14 cellular contexts compared by ENCODE assay signal in the genomic region with DNA sequence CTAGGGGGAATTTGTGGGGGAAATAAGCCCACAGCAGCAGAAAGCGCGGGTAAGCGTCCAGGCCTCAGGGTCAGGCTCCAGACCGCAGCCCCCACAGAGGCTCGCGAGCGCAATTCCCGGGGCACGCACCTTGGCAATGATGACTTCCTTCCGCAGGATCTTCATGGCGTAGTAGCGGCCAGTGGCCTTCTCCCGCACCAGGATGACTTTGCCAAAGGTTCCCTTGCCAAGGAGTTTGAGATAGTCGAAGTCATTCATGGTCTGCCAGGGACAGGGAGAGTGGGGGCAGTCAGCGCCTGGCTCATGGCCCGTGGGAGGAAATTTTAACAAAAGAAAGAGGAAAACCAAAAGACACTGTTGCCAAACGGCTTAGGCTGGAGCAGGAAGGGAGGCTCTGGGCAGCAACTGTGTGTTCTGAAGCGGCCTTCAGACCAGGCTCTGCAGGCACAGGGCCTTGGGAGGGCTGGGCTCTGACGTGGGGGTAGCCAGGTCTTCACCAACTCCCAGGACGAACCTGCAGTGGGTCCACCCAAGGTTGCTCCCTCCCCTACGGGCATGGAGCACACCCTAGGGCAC. TPM values are rescaled to one million over a fixed set of nuclear protein-coding genes. Genes with fewer than 3 reads are reported as not detected.
DNase-seq lines count a peak whose midpoint lies in the region; ATAC-seq, FAIRE-seq and TF ChIP-seq lines count a peak whose summit lies in the region.
"Had no signal": no experiment of that assay in that cellular context is flagged by ENCODE, and none has a peak within 500 bp of the region (broad histone marks: within the 10 kb centered on the region; RNA-seq: fewer than 3 reads in every experiment).

No MANE protein-coding gene starts in this region.

- intact Hi-C loops in testis (cut with DNase I; ENCODE audit: low total_unique reads) = no loop called here

- peaks cover 6% of the 10 kb centered on the region for H3K27me3 Mint-ChIP-seq in glutamatergic neuron (ENCODE audit: unreplicated experiment)
- H3K27me3 Mint-ChIP-seq: activated naive CD8-positive, alpha-beta T cell had no signal

- peaks cover 5% of the 10 kb centered on the region for H3K9me3 Mint-ChIP-seq in glutamatergic neuron (ENCODE audit: unreplicated experiment)

- DNase-seq in astrocyte of the hippocampus (ENCODE audit: low read depth, low spot score) = peak; percentile 83
- DNase-seq in frontal cortex (ENCODE audit: low spot score in 2 of 2) = peak; percentile 78 to 79
- DNase-seq in middle frontal gyrus (ENCODE audit: extremely low spot score, low spot score) = peak; percentile 79
- peak; percentile 93 for DNase-seq in testis
- DNase-seq in glutamatergic neuron = no peak
- DNase-seq in A172 (ENCODE audit: low spot score) = no peak
- DNase-seq: NCI-H526, pancreas, SHP77 had no signal

- H3K27me3 ChIP-seq in testis = no peaks in the 10 kb centered on the region
- H3K27me3 ChIP-seq: pancreas had no signal

- WGBS in testis, 2 donors = 27 to 62% methylated on average over 17 of the region's 21 CpGs

- H3K4me3 ChIP-seq in testis = no peak overlapping the region
- H3K4me3 ChIP-seq: pancreas had no signal

- TF ChIP-seq CTCF in testis (IDR thresholded peaks at IDR 0.05) = no peak
- TF ChIP-seq CTCF in glutamatergic neuron (IDR thresholded peaks at IDR 0.05; ENCODE audit: partially characterized antibody, unreplicated experiment) = no peak

- H3K27ac Mint-ChIP-seq in glutamatergic neuron (ENCODE audit: unreplicated experiment) = no peak overlapping the region
- H3K27ac Mint-ChIP-seq: activated naive CD8-positive, alpha-beta T cell had no signal

- H3K4me1 Mint-ChIP-seq in glutamatergic neuron (ENCODE audit: low read depth, unreplicated experiment) = peaks cover 3% of the 10 kb centered on the region

- no peak overlapping the region for H3K4me3 Mint-ChIP-seq in glutamatergic neuron (ENCODE audit: unreplicated experiment)
- H3K4me3 Mint-ChIP-seq: activated naive CD8-positive, alpha-beta T cell had no signal

- H3K27ac ChIP-seq in testis = peak overlapping the region; percentile 34 to 57
- H3K27ac ChIP-seq: pancreas had no signal

- H3K9me3 ChIP-seq in testis = no peaks in the 10 kb centered on the region
- H3K9me3 ChIP-seq: pancreas had no signal

- no peaks in the 10 kb centered on the region for H3K36me3 Mint-ChIP-seq in glutamatergic neuron (ENCODE audit: unreplicated experiment)

- FAIRE-seq in frontal cortex (lab: Jason Lieb, UNC) = peak; percentile 8
- FAIRE-seq: keratinocyte, pancreas had no signal

- peaks cover 33% of the 10 kb centered on the region for H3K4me1 ChIP-seq in testis
- H3K4me1 ChIP-seq: pancreas had no signal

- no peaks in the 10 kb centered on the region for H3K36me3 ChIP-seq in testis (ENCODE audit: low read depth, missing control alignments)

- ATAC-seq in HG03045 (IDR thresholded peaks at IDR 0.05; ENCODE audit: unreplicated experiment) = no peak
- ATAC-seq in HG03442 (IDR thresholded peaks at IDR 0.05; ENCODE audit: unreplicated experiment) = no peak

- TF ChIP-seq POLR2A in testis (IDR thresholded peaks at IDR 0.05) = no peak

RNA-seq across cellular contexts. Expression of a gene that starts 15.4 kb away (rescaled TPM):
- total RNA-seq in frontal cortex = 0.41 TPM
- total RNA-seq in testis = 1 to 10 TPM; 1.2 to 2.3 TPM
- 0.74 TPM for polyA plus RNA-seq in testis (ENCODE audit: insufficient read depth, low read depth, low replicate concordance)
- 2.3 TPM for total RNA-seq in glutamatergic neuron (ENCODE audit: unreplicated experiment)
- total RNA-seq in A172 (2014; rRNA removed; shearing (Covaris generic)) = not detected in 2 replicates

RNA-seq across cellular contexts. Expression of a gene that starts 23.7 kb away (rescaled TPM):
- total RNA-seq in frontal cortex (37.5 TPM), testis (under 1 TPM; 0.50 to 0.71 TPM), glutamatergic neuron (ENCODE audit: unreplicated experiment) (19.5 TPM)
- 0.30 TPM for polyA plus RNA-seq in testis (ENCODE audit: insufficient read depth, low read depth, low replicate concordance)
- total RNA-seq in A172 (2014; rRNA removed; shearing (Covaris generic)) = 0.29 TPM in 1 of 2 replicates, not detected in the other
- total RNA-seq: pancreas, subcutaneous adipose tissue had no signal
- polyA plus RNA-seq: keratinocyte had no signal

RNA-seq across cellular contexts. Expression of a gene that starts 43.2 kb away (rescaled TPM):
- 34.6 TPM for total RNA-seq in frontal cortex
- 100 to 1,000 TPM; 195 to 229 TPM for total RNA-seq in testis
- 154 TPM for polyA plus RNA-seq in testis (ENCODE audit: insufficient read depth, low read depth, low replicate concordance)
- total RNA-seq in glutamatergic neuron (ENCODE audit: unreplicated experiment) = 197 TPM
- total RNA-seq in A172 (2014; rRNA removed; shearing (Covaris generic)) = 76.5 and 78.4 TPM in 2 replicates

RNA-seq across cellular contexts. Expression of a gene that starts 50.7 kb away (rescaled TPM):
- 31.4 TPM for total RNA-seq in frontal cortex
- 10 to 100 TPM; 23.8 to 35.0 TPM for total RNA-seq in testis
- polyA plus RNA-seq in testis (ENCODE audit: insufficient read depth, low read depth, low replicate concordance) = 23.1 TPM
- total RNA-seq in glutamatergic neuron (ENCODE audit: unreplicated experiment) = 66.9 TPM
- 6.2 and 12.1 TPM in 2 replicates for total RNA-seq in A172 (2014; rRNA removed; shearing (Covaris generic))

Comparison
In these comparisons a context has a peak if more than half of its experiments do, and no peak if none do; other contexts are left out.
1. DNase-seq: peak in astrocyte of the hippocampus (single experiment), frontal cortex (2 of 2), middle frontal gyrus (single experiment) and testis (single experiment); none in glutamatergic neuron (single experiment) and A172 (single experiment).
2. RNA of a gene that starts 23.7 kb away (total RNA-seq): 37.5 TPM in frontal cortex (single experiment) and 19.5 TPM in glutamatergic neuron (single experiment); 0.50 to 0.71 TPM in testis and 0.29 TPM in A172; every median in the first group is over 10 times any median in the second.